10 cellular contexts compared by ENCODE assay signal in the genomic region with DNA sequence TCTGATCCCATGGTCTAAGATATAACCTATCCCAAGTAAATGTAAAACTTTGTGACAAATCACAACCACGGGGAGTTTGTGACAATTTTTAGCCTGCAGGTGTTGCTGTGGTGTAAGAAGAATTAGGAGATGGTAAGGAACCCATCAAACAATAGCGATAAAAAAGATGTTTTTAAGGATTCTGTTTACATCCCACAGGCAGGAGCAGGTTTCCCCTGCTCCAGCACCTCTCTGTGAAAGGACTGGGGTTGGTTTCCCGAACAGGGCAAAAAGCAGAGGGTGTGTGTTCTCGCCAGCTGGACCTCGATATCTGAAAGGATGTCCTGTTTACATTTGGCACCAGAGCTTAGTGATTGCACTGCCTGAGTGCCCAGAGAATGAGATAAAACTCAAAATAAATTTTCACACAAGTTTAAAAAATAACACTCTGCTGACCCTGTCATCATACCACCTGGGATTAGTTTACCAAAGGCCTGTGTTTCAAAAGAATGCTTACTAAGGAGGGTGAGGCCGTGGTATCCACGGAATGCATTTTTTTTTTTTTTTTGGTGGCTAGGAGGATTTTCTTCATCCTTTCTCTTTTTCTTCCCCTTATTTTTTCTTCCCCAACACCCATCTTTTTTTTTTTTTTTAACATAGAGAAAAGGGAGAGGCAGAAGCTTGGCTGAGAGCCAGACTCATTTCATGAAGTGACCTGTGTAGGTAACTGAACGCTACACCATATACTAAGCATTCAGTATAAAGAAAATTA.
DNase-seq lines count a peak whose midpoint lies in the region; ATAC-seq, FAIRE-seq and TF ChIP-seq lines count a peak whose summit lies in the region.
"Had no signal": no experiment of that assay in that cellular context is flagged by ENCODE, and none has a peak within 500 bp of the region (broad histone marks: within the 10 kb centered on the region; RNA-seq: fewer than 3 reads in every experiment).

No MANE protein-coding gene starts in this region.

- H2BK15ac ChIP-seq in H1 (ENCODE audit: low read length) (no peak overlapping the region), mesenchymal stem cell (ENCODE audit: low read depth, poor library complexity, severe bottlenecking) (no peak overlapping the region)

- H2BK12ac ChIP-seq in H1 (ENCODE audit: low read depth, low read length) (peak overlapping the region; percentile 91), mesenchymal stem cell (ENCODE audit: low read length in 2 of 2) (peak overlapping the region in 1 of 2 experiments; percentile 89)

- TF ChIP-seq EP300 in H1 (IDR thresholded peaks at IDR 0.05; ENCODE audit: borderline replicate concordance in 1 of 2, low read depth in 2 of 2, low read length in 2 of 2): no peak

- H3K14ac ChIP-seq in H1 (ENCODE audit: insufficient read length) (no peak overlapping the region), mesenchymal stem cell (ENCODE audit: low read length in 2 of 2) (peak overlapping the region in 1 of 2 experiments; percentile 57)

- no peak overlapping the region for H2AK5ac ChIP-seq in H1 (ENCODE audit: low read depth, low read length)
- no peak overlapping the region for H2AK5ac ChIP-seq in mesenchymal stem cell (ENCODE audit: low read length, severe bottlenecking)

- H3K56ac ChIP-seq in H1 (replicated peaks; ENCODE audit: insufficient read length, low read depth, low read length): no peak overlapping the region

- 54% methylated on average over 8 of the region's 8 CpGs; no CpG with 5 or more reads in 1 of the 2 experiments for WGBS in H1 (ENCODE audit: extremely low coverage in 1 of 2, insufficient coverage in 1 of 2, insufficient read length in 1 of 2, insufficient replicate concordance in 2 of 2, low coverage in 1 of 2, low lambda C conversion rate in 2 of 2, missing lambda C conversion rate in 1 of 2), 2 experiments
- 0% methylated on average over 4 of the region's 8 CpGs for WGBS in mesenchymal stem cell

- no peaks in the 10 kb centered on the region for H3K27me3 Mint-ChIP-seq in activated T-helper 2 cell treated with anti-CD3 and anti-CD28 coated beads, Interferon-gamma antibody, Interleukin-2, Interleukin-4, amounts not matched to agents 10 μg/mL and 5 μg/mL and 100 μg/mL, durations not matched to agents 14 hours and 24 hours and 36 hours (ENCODE audit: low read depth)

- no peak overlapping the region for H3K27ac Mint-ChIP-seq in activated T-helper 2 cell treated with anti-CD3 and anti-CD28 coated beads, Interferon-gamma antibody, Interleukin-2, Interleukin-4, amounts not matched to agents 10 μg/mL and 5 μg/mL and 100 μg/mL, durations not matched to agents 14 hours and 24 hours and 36 hours
- H3K27ac Mint-ChIP-seq: activated CD4-positive, alpha-beta memory T cell treated with anti-CD3 and anti-CD28 coated beads for 36 hours had no signal

- no peaks in the 10 kb centered on the region for H3K36me3 Mint-ChIP-seq in activated T-helper 2 cell treated with anti-CD3 and anti-CD28 coated beads, Interferon-gamma antibody, Interleukin-2, Interleukin-4, amounts not matched to agents 10 μg/mL and 5 μg/mL and 100 μg/mL, durations not matched to agents 14 hours and 24 hours and 36 hours (ENCODE audit: low read depth)
- H3K36me3 Mint-ChIP-seq: activated CD4-positive, alpha-beta memory T cell treated with anti-CD3 and anti-CD28 coated beads for 36 hours had no signal

- CTCF ChIA-PET in H1 (lab: Charles Lee; ENCODE audit: partially characterized antibody): interaction anchor here (0.6 to 1.0 kb wide), 4 partner anchors 43 to 703 kb away, joined by 3 to 4 read pairs (median 3); no protein-coding TSS in a partner anchor

- H3K36me3 ChIP-seq in H1 (ENCODE audit: control insufficient read depth in 2 of 4, insufficient read depth in 4 of 4, low read length in 3 of 4) (no peaks in the 10 kb centered on the region), mesenchymal stem cell (ENCODE audit: control insufficient read depth in 1 of 2, insufficient read depth in 2 of 2, low read depth in 1 of 2, low read length in 2 of 2) (no peaks in the 10 kb centered on the region)

- H3K79me1 ChIP-seq in H1 (ENCODE audit: low read depth, low read length) (no peaks in the 10 kb centered on the region), mesenchymal stem cell (replicated peaks; ENCODE audit: low read length, poor library complexity, severe bottlenecking) (no peaks in the 10 kb centered on the region)

- H3K4me1 ChIP-seq in H1 (replicated peaks in 1 of 4; ENCODE audit: control insufficient read depth in 3 of 4, insufficient read depth in 4 of 4, low read length in 3 of 4) (no peaks in the 10 kb centered on the region; a peak in 3 of 7 replicates), mesenchymal stem cell (ENCODE audit: control insufficient read depth, insufficient read depth, low read depth, low read length) (peaks cover 6% of the 10 kb centered on the region)

- no peak overlapping the region for H2BK120ac ChIP-seq in H1 (replicated peaks; ENCODE audit: low read depth, low read length)
- peak overlapping the region; percentile 89 for H2BK120ac ChIP-seq in mesenchymal stem cell (ENCODE audit: low read depth, low read length)

- no peaks in the 10 kb centered on the region for H4K20me1 ChIP-seq in H1 (replicated peaks in 1 of 2; ENCODE audit: control insufficient read depth in 1 of 2, insufficient read depth in 2 of 2, low read length in 2 of 2)

- H3K4me1 Mint-ChIP-seq in activated T-helper 2 cell treated with anti-CD3 and anti-CD28 coated beads, Interferon-gamma antibody, Interleukin-2, Interleukin-4, amounts not matched to agents 10 μg/mL and 5 μg/mL and 100 μg/mL, durations not matched to agents 14 hours and 24 hours and 36 hours (ENCODE audit: low read depth): no peaks in the 10 kb centered on the region

- TF ChIP-seq CTCF in AG09309 (IDR thresholded peaks at IDR 0.05; ENCODE audit: control insufficient read depth, insufficient read depth, low read depth, low read length, missing control alignments): peak; percentile 12
- peak; percentile 39 for TF ChIP-seq CTCF in LNCaP clone FGC (IDR thresholded peaks at IDR 0.05; ENCODE audit: control insufficient read depth, extremely low read depth, insufficient read depth)
- peak in 1 of 3 experiments; percentile 13; a peak in 1 of 4 replicates for TF ChIP-seq CTCF in H1 (IDR thresholded peaks at IDR 0.05; ENCODE audit: control extremely low read depth in 1 of 3, insufficient read depth in 1 of 3, low read depth in 1 of 3, low read length in 3 of 3)

- H3K27ac ChIP-seq in H1 (ENCODE audit: low read depth, low read length) (peak overlapping the region; percentile 40; the same call in 1 of the 2 replicates), mesenchymal stem cell (ENCODE audit: low read length, poor library complexity, severe bottlenecking) (peak overlapping the region; percentile 96)

- peak overlapping the region in 1 of 2 experiments; percentile 43; a peak in 2 of 4 replicates for H3K4me2 ChIP-seq in H1 (ENCODE audit: insufficient read depth in 1 of 2, low read depth in 2 of 2, low read length in 2 of 2)
- H3K4me2 ChIP-seq in mesenchymal stem cell (ENCODE audit: low read length, poor library complexity, severe bottlenecking): peak overlapping the region; percentile 49

- no peak overlapping the region for H4K8ac ChIP-seq in H1 (ENCODE audit: extremely low read depth, insufficient read depth, low read length)
- H4K8ac ChIP-seq in mesenchymal stem cell (ENCODE audit: low read length): no peak overlapping the region

- no peak for ATAC-seq in HG03196 (IDR thresholded peaks at IDR 0.05; ENCODE audit: unreplicated experiment)

- DNase-seq in AG09309 (ENCODE audit: low read depth) (peak; percentile 45), LNCaP clone FGC (ENCODE audit: low read depth) (no peak), H1 (ENCODE audit: low read depth in 1 of 2, low spot score in 2 of 2) (no peak), mesenchymal stem cell (peak; percentile 61), HTR-8/SVneo (ENCODE audit: insufficient read length, low spot score) (no peak), NOMO-1 treated with DMSO at 0.1 percent for 48 hours (lab: John Stamatoyannopoulos, UW; ENCODE audit: unreplicated experiment) (no peak)
- no peak for DNase-seq in activated T-helper 2 cell treated with anti-CD3 and anti-CD28 coated beads, Interferon-gamma antibody, Interleukin-2, Interleukin-4, amounts not matched to agents 10 μg/mL and 5 μg/mL and 100 μg/mL, durations not matched to agents 14 hours and 24 hours and 36 hours (ENCODE audit: low spot score)
- DNase-seq: activated CD4-positive, alpha-beta memory T cell treated with anti-CD3 and anti-CD28 coated beads for 36 hours; NCI-H2171 treated with DMSO at 0.1 percent for 48 hours had no signal

- no peak overlapping the region for H4K5ac ChIP-seq in H1 (ENCODE audit: insufficient read length, low read depth, low read length)

- FAIRE-seq in H1 (lab: Jason Lieb, UNC) (no peak), HTR-8/SVneo (lab: Jason Lieb, UNC) (no peak)

- no peak overlapping the region; a peak in 1 of 7 replicates for H3K9ac ChIP-seq in H1 (replicated peaks in 1 of 4; ENCODE audit: extremely low read depth in 1 of 4, low read depth in 3 of 4, low read length in 3 of 4)
- H3K9ac ChIP-seq in mesenchymal stem cell (ENCODE audit: low read length): no peak overlapping the region

- peak; percentile 50 to 61 for TF ChIP-seq RAD21 in H1 (IDR thresholded peaks at IDR 0.05 in 1 of 2, conservative IDR thresholded peaks at IDR 0.05 in 1 of 2; ENCODE audit: low read depth in 2 of 2, low read length in 2 of 2)

- H2AFZ ChIP-seq in H1 (ENCODE audit: low read length) (peak overlapping the region; percentile 81), mesenchymal stem cell (ENCODE audit: low read depth, low read length) (no peak overlapping the region)

- no peak overlapping the region for H3K18ac ChIP-seq in H1 (ENCODE audit: extremely low read depth, low read length)
- H3K18ac ChIP-seq in mesenchymal stem cell (ENCODE audit: low read depth in 1 of 2, low read length in 2 of 2): peak overlapping the region in 1 of 2 experiments; percentile 54

- H2BK20ac ChIP-seq in H1 (ENCODE audit: low read length): no peak overlapping the region

- no peak overlapping the region for H4K91ac ChIP-seq in H1 (replicated peaks; ENCODE audit: insufficient read length, low read length)
- peak overlapping the region; percentile 68 for H4K91ac ChIP-seq in mesenchymal stem cell (ENCODE audit: low read length)

- H3K9me3 Mint-ChIP-seq in activated T-helper 2 cell treated with anti-CD3 and anti-CD28 coated beads, Interferon-gamma antibody, Interleukin-2, Interleukin-4, amounts not matched to agents 10 μg/mL and 5 μg/mL and 100 μg/mL, durations not matched to agents 14 hours and 24 hours and 36 hours: no peaks in the 10 kb centered on the region
- H3K9me3 Mint-ChIP-seq: activated CD4-positive, alpha-beta memory T cell treated with anti-CD3 and anti-CD28 coated beads for 36 hours had no signal

- intact Hi-C loops in activated T-helper 2 cell treated with anti-CD3 and anti-CD28 coated beads, Interferon-gamma antibody, Interleukin-2, Interleukin-4, amounts not matched to agents 10 μg/mL and 5 μg/mL and 100 μg/mL, durations not matched to agents 14 hours and 24 hours and 36 hours (cut with micrococcal nuclease): no loop called here

- H3K4me3 ChIP-seq in AG09309 (ENCODE audit: control insufficient read depth, low read depth, low read length) (no peak overlapping the region), LNCaP clone FGC (ENCODE audit: low read depth, low read length) (no peak overlapping the region), H1 (ENCODE audit: extremely low read depth in 1 of 4, insufficient read depth in 2 of 4, low read depth in 3 of 4, low read length in 4 of 4) (no peak overlapping the region; a peak in 2 of 8 replicates), mesenchymal stem cell (ENCODE audit: insufficient read depth in 1 of 2, low read depth in 1 of 2, low read length in 2 of 2) (no peak overlapping the region)

- POLR2A ChIA-PET in H1 (lab: Charles Lee; ENCODE audit: partially characterized antibody): no interaction called here

- H3K4ac ChIP-seq in H1 (replicated peaks; ENCODE audit: insufficient read length, low read depth, low read length) (no peak overlapping the region), mesenchymal stem cell (ENCODE audit: low read depth in 1 of 2, low read length in 2 of 2) (no peak overlapping the region)

- no peak overlapping the region for H3K23ac ChIP-seq in H1 (ENCODE audit: insufficient read length)
- H3K23ac ChIP-seq in mesenchymal stem cell (ENCODE audit: low read length in 2 of 2): no peak overlapping the region

- TF ChIP-seq POLR2A in H1 (IDR thresholded peaks at IDR 0.05; ENCODE audit: control extremely low read depth in 1 of 2, low read depth in 2 of 2, low read length in 2 of 2): no peak

- H3K27me3 ChIP-seq in H1 (replicated peaks in 1 of 4; ENCODE audit: control insufficient read depth in 3 of 4, extremely low read depth in 1 of 4, insufficient read depth in 3 of 4, low read length in 3 of 4) (no peaks in the 10 kb centered on the region), mesenchymal stem cell (ENCODE audit: control insufficient read depth in 1 of 2, insufficient read depth in 1 of 2, low read length in 2 of 2) (no peaks in the 10 kb centered on the region)

- peak overlapping the region; percentile 69; the same call in 1 of the 2 replicates for H2BK5ac ChIP-seq in H1 (ENCODE audit: low read depth, low read length)
- H2BK5ac ChIP-seq in mesenchymal stem cell (ENCODE audit: low read depth, low read length, poor library complexity, severe bottlenecking): peak overlapping the region; percentile 76

- H3K9me3 ChIP-seq in H1 (ENCODE audit: insufficient read depth in 2 of 2, low read depth in 1 of 2, low read length in 1 of 2) (no peaks in the 10 kb centered on the region), mesenchymal stem cell (ENCODE audit: control insufficient read depth, low read length) (no peaks in the 10 kb centered on the region)

- H3K23me2 ChIP-seq in H1 (ENCODE audit: low read depth, low read length): no peaks in the 10 kb centered on the region

- no peak overlapping the region for H3K4me3 Mint-ChIP-seq in activated T-helper 2 cell treated with anti-CD3 and anti-CD28 coated beads, Interferon-gamma antibody, Interleukin-2, Interleukin-4, amounts not matched to agents 10 μg/mL and 5 μg/mL and 100 μg/mL, durations not matched to agents 14 hours and 24 hours and 36 hours (ENCODE audit: low read depth)
- H3K4me3 Mint-ChIP-seq: activated CD4-positive, alpha-beta memory T cell treated with anti-CD3 and anti-CD28 coated beads for 36 hours had no signal

- no peaks in the 10 kb centered on the region for H3K79me2 ChIP-seq in H1 (ENCODE audit: control insufficient read depth in 1 of 2, insufficient read depth in 2 of 2, low read length in 2 of 2)

Comparison
In these comparisons a context has a peak if more than half of its experiments do, and no peak if none do; other contexts are left out.
1. DNase-seq: peak in AG09309 (single experiment) and mesenchymal stem cell (single experiment); none in LNCaP clone FGC (single experiment), H1 (0 of 2), HTR-8/SVneo (single experiment), activated T-helper 2 cell treated with anti-CD3 and anti-CD28 coated beads, Interferon-gamma antibody, Interleukin-2, Interleukin-4, amounts not matched to agents 10 μg/mL and 5 μg/mL and 100 μg/mL, durations not matched to agents 14 hours and 24 hours and 36 hours (single experiment) and NOMO-1 treated with DMSO at 0.1 percent for 48 hours (single experiment).